ENCODE assay signal across 23 cellular contexts in the genomic region with DNA sequence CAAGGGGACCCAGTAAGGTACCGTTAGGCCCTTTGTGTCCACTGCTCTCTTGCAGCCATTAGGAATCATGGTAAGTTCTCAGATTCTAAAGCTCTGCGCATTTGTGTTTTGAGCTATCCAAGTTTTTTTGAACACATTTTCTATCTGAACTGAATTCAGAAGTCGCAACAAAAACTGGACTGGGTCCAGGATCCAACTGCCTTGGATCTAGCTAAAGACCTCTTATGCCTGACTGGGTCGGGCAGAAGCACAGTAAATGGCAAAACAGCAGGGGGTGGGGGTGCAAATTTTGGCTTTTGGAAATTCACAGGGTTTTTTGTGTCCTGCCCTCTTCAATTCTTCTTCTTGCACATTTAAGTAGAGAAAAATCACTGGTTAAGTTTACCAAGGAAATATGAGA. TPM values are rescaled to one million over a fixed set of nuclear protein-coding genes. Genes with fewer than 3 reads are reported as not detected.
DNase-seq lines count a peak whose midpoint lies in the region; ATAC-seq and TF ChIP-seq lines count a peak whose summit lies in the region.
"Had no signal": no experiment of that assay in that cellular context is flagged by ENCODE, and none has a peak within 500 bp of the region (broad histone marks: within the 10 kb centered on the region; RNA-seq: fewer than 3 reads in every experiment).

No MANE protein-coding gene starts in this region.

- no peak for TF ChIP-seq CTCF in choroid plexus epithelial cell (conservative IDR thresholded peaks at IDR 0.05; ENCODE audit: low read depth, low read length)

- ATAC-seq in HG03432 (IDR thresholded peaks at IDR 0.05; ENCODE audit: unreplicated experiment), result no peak
- ATAC-seq: HCT116, PC-3 had no signal

- no peak overlapping the region for H3K4me3 ChIP-seq in choroid plexus epithelial cell (ENCODE audit: low read depth, low read length)
- H3K4me3 ChIP-seq: BLaER1, SJCRH30 had no signal

- DNase-seq in Ammon's horn (ENCODE audit: low spot score) (peak; percentile 27), NCI-H446 treated with DMSO at 0.1 percent for 48 hours (lab: John Stamatoyannopoulos, UW) (peak; percentile 79), choroid plexus epithelial cell (ENCODE audit: low read depth) (peak; percentile 5), putamen (ENCODE audit: low spot score) (peak; percentile 15), mucosa of gallbladder (ENCODE audit: low spot score) (no peak), SHP77 (lab: John Stamatoyannopoulos, UW) (no peak)
- no peak for DNase-seq in activated CD4-positive, alpha-beta T cell treated with anti-CD3 and anti-CD28 coated beads for 48 hours
- DNase-seq: CD4-positive, CD25-positive, alpha-beta regulatory T cell; DMS153; DND-41; NCI-H1092; NCI-H1417 treated with DMSO at 0.1 percent for 48 hours; NCI-H1694 treated with DMSO at 0.1 percent for 48 hours; NCI-H2081 treated with DMSO at 0.1 percent for 48 hours; NCI-H2171; NCI-H226; NCI-H524 treated with DMSO at 0.1 percent for 48 hours; NCI-H774; PC-3; SJCRH30 had no signal

RNA-seq across cellular contexts. Expression of gene RCHY1, which starts 30.0 kb away (rescaled TPM):
- total RNA-seq in mucosa of gallbladder, result 26.1 TPM

RNA-seq across cellular contexts. Expression of gene THAP6, which starts 30.1 kb away (rescaled TPM):
- total RNA-seq in mucosa of gallbladder, result 15.3 TPM

Comparison
In these comparisons a context has a peak if more than half of its experiments do, and no peak if none do; other contexts are left out.
1. DNase-seq: peak in Ammon's horn (single experiment), NCI-H446 treated with DMSO at 0.1 percent for 48 hours (single experiment), choroid plexus epithelial cell (single experiment) and putamen (single experiment); none in mucosa of gallbladder (single experiment), SHP77 (0 of 2) and activated CD4-positive, alpha-beta T cell treated with anti-CD3 and anti-CD28 coated beads for 48 hours (single experiment).